Comparison of ENCODE assay signal across 22 cellular contexts in genomic region chr6:10300071-10300470, GRCh38.
DNase-seq lines count a peak whose midpoint lies in the region; ATAC-seq and FAIRE-seq lines count a peak whose summit lies in the region.
"Had no signal": no experiment of that assay in that cellular context is flagged by ENCODE, and none has a peak within 500 bp of the region (broad histone marks: within the 10 kb centered on the region; RNA-seq: fewer than 3 reads in every experiment).

No MANE protein-coding gene starts in this region.

- peak; percentile 65 for DNase-seq in Daoy (ENCODE audit: low read depth)
- peak; percentile 51 for DNase-seq in H4 (ENCODE audit: low spot score)
- DNase-seq in RCC 7860 (ENCODE audit: low spot score), result peak; percentile 70
- DNase-seq in glomerular visceral epithelial cell (ENCODE audit: extremely low spot score), result peak; percentile 70
- DNase-seq in NCI-H82 (lab: John Stamatoyannopoulos, UW), result no peak
- no peak for DNase-seq in stimulated activated CD4-positive, alpha-beta T cell treated with anti-CD3 and anti-CD28 coated beads, Interleukin-12 subunit alpha, Interleukin-12 subunit beta, amount 100 ng/mL, for 4 hours
- no peak for DNase-seq in NOMO-1 treated with DMSO at 0.1 percent for 48 hours (lab: John Stamatoyannopoulos, UW; ENCODE audit: unreplicated experiment)
- DNase-seq: activated CD4-positive, alpha-beta T cell treated with anti-CD3 and anti-CD28 coated beads for 4 hours; activated CD8-positive, alpha-beta memory T cell treated with anti-CD3 and anti-CD28 coated beads, Interleukin-2, amount 50 U/mL, for 4 hours; activated naive CD4-positive, alpha-beta T cell treated with Interleukin-2 at 50 U/mL for 16 hours; CD4-positive, alpha-beta T cell; cortex of kidney; DND-41; erythroblast; glutamatergic neuron; HFFc6; immature natural killer cell; mesendoderm; NCI-H1417; psoas muscle; stimulated activated naive B cell treated with anti-CD40 and anti-IgM and Interleukin-4, amounts not matched to agents 10 μg/mL and 1 μg/mL and 100 μg/mL, for 72 hours had no signal

- peak; percentile 90 for FAIRE-seq in RCC 7860 (lab: Jason Lieb, UNC)

- ATAC-seq in GM18520 (IDR thresholded peaks at IDR 0.05; ENCODE audit: unreplicated experiment), result no peak
- ATAC-seq: psoas muscle had no signal

Comparison
In these comparisons a context has a peak if more than half of its experiments do, and no peak if none do; other contexts are left out.
1. DNase-seq: peak in Daoy (single experiment), H4 (single experiment), RCC 7860 (single experiment) and glomerular visceral epithelial cell (single experiment); none in NCI-H82 (single experiment), stimulated activated CD4-positive, alpha-beta T cell treated with anti-CD3 and anti-CD28 coated beads, Interleukin-12 subunit alpha, Interleukin-12 subunit beta, amount 100 ng/mL, for 4 hours (single experiment) and NOMO-1 treated with DMSO at 0.1 percent for 48 hours (single experiment).